18 cellular contexts compared by ENCODE assay signal in the genomic region with DNA sequence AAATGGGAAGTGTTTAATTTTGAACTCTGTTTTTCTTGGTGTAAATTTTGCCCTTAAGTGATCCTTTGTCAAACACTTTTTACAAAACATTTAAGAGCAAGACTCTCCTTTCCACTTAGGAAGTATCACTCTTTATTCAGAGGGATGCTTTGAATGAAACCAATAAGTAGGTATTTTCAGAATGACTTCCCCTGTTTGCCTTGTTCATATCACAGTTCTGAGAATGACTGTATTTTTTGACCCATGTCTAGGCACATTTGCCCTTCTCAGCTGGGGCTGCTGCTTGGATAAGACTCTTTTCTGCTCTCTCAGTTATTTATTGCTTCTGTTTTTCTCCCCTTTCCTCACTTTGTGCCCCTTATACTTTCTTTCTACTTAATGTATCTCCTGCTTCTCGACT.
DNase-seq lines count a peak whose midpoint lies in the region; ATAC-seq and TF ChIP-seq lines count a peak whose summit lies in the region.
"Had no signal": no experiment of that assay in that cellular context is flagged by ENCODE, and none has a peak within 500 bp of the region (broad histone marks: within the 10 kb centered on the region; RNA-seq: fewer than 3 reads in every experiment).

No MANE protein-coding gene starts in this region.

- no peak for TF ChIP-seq CTCF in CD4-positive, alpha-beta T cell (IDR thresholded peaks at IDR 0.05)
- no peak for TF ChIP-seq CTCF in ascending aorta (IDR thresholded peaks at IDR 0.05)

- H2BK15ac ChIP-seq in mesenchymal stem cell (ENCODE audit: low read depth, poor library complexity, severe bottlenecking) = no peak overlapping the region

- no peak overlapping the region for H3K4me2 ChIP-seq in mesenchymal stem cell (ENCODE audit: low read length, poor library complexity, severe bottlenecking)

- H3K4ac ChIP-seq in mesenchymal stem cell (ENCODE audit: low read depth in 1 of 2, low read length in 2 of 2) = no peak overlapping the region

- CTCF ChIA-PET in CD4-positive, alpha-beta T cell (lab: Charles Lee) = no interaction called here

- H3K27ac ChIP-seq in CD4-positive, alpha-beta T cell (ENCODE audit: low read depth, low read length) = no peak overlapping the region
- H3K27ac ChIP-seq in mesenchymal stem cell (ENCODE audit: low read length, poor library complexity, severe bottlenecking) (no peak overlapping the region), ascending aorta (no peak overlapping the region)
- H3K27ac ChIP-seq: breast epithelium, HL-60, parathyroid adenoma, testis, WERI-Rb-1 had no signal

- peaks cover 6% of the 10 kb centered on the region for H3K4me1 ChIP-seq in mesenchymal stem cell (ENCODE audit: control insufficient read depth, insufficient read depth, low read depth, low read length)
- H3K4me1 ChIP-seq in ascending aorta = no peaks in the 10 kb centered on the region
- H3K4me1 ChIP-seq: breast epithelium, parathyroid adenoma, testis had no signal

- H3K18ac ChIP-seq in mesenchymal stem cell (ENCODE audit: low read depth in 1 of 2, low read length in 2 of 2) = no peak overlapping the region

- POLR2A ChIA-PET in CD4-positive, alpha-beta T cell (lab: Charles Lee) = no interaction called here

- H3K9me3 ChIP-seq in CD4-positive, alpha-beta T cell (ENCODE audit: control insufficient read depth, low read length) = peaks cover 18% of the 10 kb centered on the region
- peaks cover 3% of the 10 kb centered on the region for H3K9me3 ChIP-seq in mesenchymal stem cell (ENCODE audit: control insufficient read depth, low read length)
- peaks cover 0 to 11% of the 10 kb centered on the region in 2 donors for H3K9me3 ChIP-seq in ascending aorta
- H3K9me3 ChIP-seq: testis had no signal

- no peak overlapping the region for H2AFZ ChIP-seq in mesenchymal stem cell (ENCODE audit: low read depth, low read length)
- H2AFZ ChIP-seq: parathyroid adenoma had no signal

- 88% methylated on average over 1 of the region's 1 CpG for WGBS in mesenchymal stem cell

- H3K27ac Mint-ChIP-seq in CD4-positive, alpha-beta T cell = peak overlapping the region; percentile 58
- H3K27ac Mint-ChIP-seq: activated naive CD8-positive, alpha-beta T cell treated with anti-CD3 and anti-CD28 coated beads, Interleukin-2, amount 10 ng/mL, durations not matched to agents 7 days and 5 days had no signal

- no peaks in the 10 kb centered on the region for H3K36me3 ChIP-seq in mesenchymal stem cell (ENCODE audit: control insufficient read depth in 1 of 2, insufficient read depth in 2 of 2, low read depth in 1 of 2, low read length in 2 of 2)
- no peaks in the 10 kb centered on the region for H3K36me3 ChIP-seq in ascending aorta
- H3K36me3 ChIP-seq: breast epithelium, WERI-Rb-1 had no signal

- peak overlapping the region in 1 of 2 experiments; percentile 11 for H2BK12ac ChIP-seq in mesenchymal stem cell (ENCODE audit: low read length in 2 of 2)

- H3K27me3 Mint-ChIP-seq in CD4-positive, alpha-beta T cell = no peaks in the 10 kb centered on the region
- H3K27me3 Mint-ChIP-seq: activated naive CD8-positive, alpha-beta T cell treated with anti-CD3 and anti-CD28 coated beads, Interleukin-2, amount 10 ng/mL, durations not matched to agents 7 days and 5 days had no signal

- no peak overlapping the region for H4K91ac ChIP-seq in mesenchymal stem cell (ENCODE audit: low read length)

- peaks cover 14% of the 10 kb centered on the region for H3K79me1 ChIP-seq in mesenchymal stem cell (replicated peaks; ENCODE audit: low read length, poor library complexity, severe bottlenecking)

- intact Hi-C loops in CD4-positive, alpha-beta T cell (cut with DNase I, micrococcal nuclease) = no loop called here
- intact Hi-C loops in ascending aorta (cut with DNase I) = no loop called here

- peak overlapping the region; percentile 3 for H2AK5ac ChIP-seq in mesenchymal stem cell (ENCODE audit: low read length, severe bottlenecking)

- no peak overlapping the region for H3K9ac ChIP-seq in mesenchymal stem cell (ENCODE audit: low read length)
- H3K9ac ChIP-seq: parathyroid adenoma had no signal

- H2BK120ac ChIP-seq in mesenchymal stem cell (ENCODE audit: low read depth, low read length) = no peak overlapping the region

- no peak overlapping the region for H3K4me3 Mint-ChIP-seq in CD4-positive, alpha-beta T cell
- H3K4me3 Mint-ChIP-seq: activated naive CD8-positive, alpha-beta T cell treated with anti-CD3 and anti-CD28 coated beads, Interleukin-2, amount 10 ng/mL, durations not matched to agents 7 days and 5 days had no signal

- H3K4me3 ChIP-seq in mesenchymal stem cell (ENCODE audit: insufficient read depth in 1 of 2, low read depth in 1 of 2, low read length in 2 of 2) (no peak overlapping the region), ascending aorta (no peak overlapping the region)
- H3K4me3 ChIP-seq: breast epithelium, testis had no signal

- H3K23ac ChIP-seq in mesenchymal stem cell (ENCODE audit: low read length in 2 of 2) = no peak overlapping the region

- H4K8ac ChIP-seq in mesenchymal stem cell (ENCODE audit: low read length) = no peak overlapping the region

- DNase-seq in CD4-positive, alpha-beta T cell = no peak
- DNase-seq in mesenchymal stem cell = no peak
- no peak for DNase-seq in NCI-H146 treated with DMSO at 0.1 percent for 48 hours (lab: John Stamatoyannopoulos, UW; ENCODE audit: unreplicated experiment)
- DNase-seq in AG20443 (ENCODE audit: low spot score) = no peak
- DNase-seq in ascending aorta (ENCODE audit: low spot score in 2 of 2) = no peak
- no peak for DNase-seq in stimulated activated CD4-positive, alpha-beta T cell treated with anti-CD3 and anti-CD28 coated beads, Interleukin-2, amount 100 ng/mL, for 24 hours
- DNase-seq: activated CD8-positive, alpha-beta memory T cell treated with anti-CD3 and anti-CD28 coated beads for 24 hours; activated naive CD8-positive, alpha-beta T cell treated with anti-CD3 and anti-CD28 coated beads, Interleukin-2, amount 10 ng/mL, durations not matched to agents 7 days and 5 days; left colon; NCI-H2081 treated with DMSO at 0.1 percent for 48 hours; stimulated activated CD4-positive, alpha-beta T cell treated with anti-CD3 and anti-CD28 coated beads, Interleukin-4, amount 100 ng/mL, for 1 hour; testis; WERI-Rb-1 had no signal

- no peak overlapping the region for H2BK5ac ChIP-seq in mesenchymal stem cell (ENCODE audit: low read depth, low read length, poor library complexity, severe bottlenecking)

- H3K9me3 Mint-ChIP-seq in CD4-positive, alpha-beta T cell = peaks cover 17% of the 10 kb centered on the region

- H3K36me3 Mint-ChIP-seq in CD4-positive, alpha-beta T cell (ENCODE audit: low read depth) = peaks cover 67% of the 10 kb centered on the region

- ATAC-seq in CD4-positive, alpha-beta T cell (ENCODE audit: poor library complexity) = no peak
- ATAC-seq in GM18502 (IDR thresholded peaks at IDR 0.05; ENCODE audit: poor library complexity, unreplicated experiment) = peak; percentile 75
- ATAC-seq in HG03432 (IDR thresholded peaks at IDR 0.05; ENCODE audit: unreplicated experiment) = peak; percentile 57
- ATAC-seq: left colon had no signal

- H3K14ac ChIP-seq in mesenchymal stem cell (ENCODE audit: low read length in 2 of 2) = no peak overlapping the region

- no peaks in the 10 kb centered on the region for H3K27me3 ChIP-seq in CD4-positive, alpha-beta T cell (ENCODE audit: control insufficient read depth, insufficient read depth, low read length)
- H3K27me3 ChIP-seq in mesenchymal stem cell (ENCODE audit: control insufficient read depth in 1 of 2, insufficient read depth in 1 of 2, low read length in 2 of 2) (no peaks in the 10 kb centered on the region), ascending aorta (no peaks in the 10 kb centered on the region)
- H3K27me3 ChIP-seq: breast epithelium, testis had no signal

- peaks cover 52% of the 10 kb centered on the region for H3K4me1 Mint-ChIP-seq in CD4-positive, alpha-beta T cell (ENCODE audit: low read depth)
